ENCODE assay signal across 1 cellular context in genomic region chr10:60944910-60945297, GRCh38.
TF ChIP-seq lines count a peak whose summit lies in the region.

No MANE protein-coding gene starts in this region.

TF ChIP-seq in H1, 55 proteins besides CTCF, POLR2A, EP300 and RAD21 (continued from another document):
- TF ChIP-seq ATF2 (IDR thresholded peaks at IDR 0.05; ENCODE audit: low read length) (no peak), TCF12 (IDR thresholded peaks at IDR 0.05; ENCODE audit: low read depth, low read length) (no peak), SP4 (IDR thresholded peaks at IDR 0.05; ENCODE audit: low read length) (no peak), SIRT6 (IDR thresholded peaks at IDR 0.05; ENCODE audit: low read length) (no peak), HDAC2 (IDR thresholded peaks at IDR 0.05; ENCODE audit: borderline replicate concordance in 1 of 2, low read depth in 2 of 2, low read length in 2 of 2) (no peak), SP1 (IDR thresholded peaks at IDR 0.05; ENCODE audit: low read depth, low read length) (no peak)
